Comparison of ENCODE assay signal across 25 cellular contexts in the genomic region with DNA sequence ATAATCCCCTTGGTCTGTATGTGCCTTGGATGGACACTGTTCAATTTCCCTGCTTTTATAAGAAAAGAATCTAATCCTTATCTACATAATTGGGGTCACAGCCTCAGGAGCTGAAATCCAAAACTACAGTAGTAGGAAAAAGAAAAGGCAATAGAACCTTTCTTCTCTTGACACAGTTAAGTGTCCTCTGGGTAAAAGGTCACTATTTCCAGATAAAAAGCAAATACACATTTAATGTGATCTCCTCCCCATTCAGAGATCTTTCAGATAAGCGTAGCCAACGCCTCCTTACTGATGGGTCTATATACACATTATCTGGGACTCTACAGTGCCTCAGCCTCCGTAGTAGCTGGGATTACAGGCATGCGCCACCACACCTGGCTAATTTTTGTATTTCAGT.
DNase-seq lines count a peak whose midpoint lies in the region; ATAC-seq and TF ChIP-seq lines count a peak whose summit lies in the region.
"Had no signal": no experiment of that assay in that cellular context is flagged by ENCODE, and none has a peak within 500 bp of the region (broad histone marks: within the 10 kb centered on the region; RNA-seq: fewer than 3 reads in every experiment).

No MANE protein-coding gene starts in this region.

- H3K36me3 Mint-ChIP-seq in T-helper 17 cell (ENCODE audit: low read depth) (peaks cover 2% of the 10 kb centered on the region), nephron progenitor cell (ENCODE audit: low read depth) (peaks cover 30% of the 10 kb centered on the region)

- no peak overlapping the region for H3K4me3 Mint-ChIP-seq in T-helper 17 cell
- no peak overlapping the region for H3K4me3 Mint-ChIP-seq in nephron progenitor cell
- H3K4me3 Mint-ChIP-seq: CD14-positive monocyte; CD8-positive, alpha-beta memory T cell had no signal

- H3K27me3 Mint-ChIP-seq in T-helper 17 cell = no peaks in the 10 kb centered on the region
- no peaks in the 10 kb centered on the region for H3K27me3 Mint-ChIP-seq in nephron progenitor cell (ENCODE audit: low read depth, poor library complexity)
- H3K27me3 Mint-ChIP-seq: CD8-positive, alpha-beta memory T cell had no signal

- H3K9me3 ChIP-seq in T-helper 17 cell (ENCODE audit: control insufficient read depth, low read length, poor library complexity, severe bottlenecking) = no peaks in the 10 kb centered on the region
- H3K9me3 ChIP-seq: BE2C had no signal

- DNase-seq in T-helper 17 cell (no peak), left colon (no peak), nephron progenitor cell (no peak), HT-29 (ENCODE audit: low spot score) (no peak), cerebellar cortex (ENCODE audit: low spot score) (no peak), posterior cingulate gyrus (no peak)
- DNase-seq in activated CD4-positive, alpha-beta T cell treated with anti-CD3 and anti-CD28 coated beads, Interleukin-2, amount 50 U/mL, for 48 hours = no peak
- DNase-seq: ACHN; BE2C; CD8-positive, alpha-beta memory T cell; DMS 273 treated with DMSO at 0.1 percent for 48 hours; DMS79; EL; GDM1; KBM-7; NCI-H1694 treated with DMSO at 0.1 percent for 48 hours; NCI-H2081; NCI-H2171; NCI-H226; NCI-H510A; NCI-H69; SHP77 had no signal

- H3K27ac Mint-ChIP-seq in T-helper 17 cell (peak overlapping the region; percentile 27), nephron progenitor cell (peak overlapping the region; percentile 76)
- H3K27ac Mint-ChIP-seq: CD8-positive, alpha-beta memory T cell had no signal

- intact Hi-C loops in left colon (cut with DNase I, micrococcal nuclease) (no loop called here), posterior cingulate gyrus (cut with DNase I) (no loop called here)

- no peak for ATAC-seq in T-helper 17 cell
- ATAC-seq in left colon = peak; percentile 90
- ATAC-seq: GM12878, Panc1 had no signal

- H3K4me1 Mint-ChIP-seq in T-helper 17 cell (no peaks in the 10 kb centered on the region), nephron progenitor cell (no peaks in the 10 kb centered on the region)
- H3K4me1 Mint-ChIP-seq: CD14-positive monocyte had no signal

- no peaks in the 10 kb centered on the region for H3K9me3 Mint-ChIP-seq in nephron progenitor cell
- H3K9me3 Mint-ChIP-seq: CD14-positive monocyte; CD8-positive, alpha-beta memory T cell had no signal

- TF ChIP-seq CTCF in nephron progenitor cell (IDR thresholded peaks at IDR 0.05) = no peak
